Comparison of ENCODE assay signal across 23 cellular contexts in the genomic region with DNA sequence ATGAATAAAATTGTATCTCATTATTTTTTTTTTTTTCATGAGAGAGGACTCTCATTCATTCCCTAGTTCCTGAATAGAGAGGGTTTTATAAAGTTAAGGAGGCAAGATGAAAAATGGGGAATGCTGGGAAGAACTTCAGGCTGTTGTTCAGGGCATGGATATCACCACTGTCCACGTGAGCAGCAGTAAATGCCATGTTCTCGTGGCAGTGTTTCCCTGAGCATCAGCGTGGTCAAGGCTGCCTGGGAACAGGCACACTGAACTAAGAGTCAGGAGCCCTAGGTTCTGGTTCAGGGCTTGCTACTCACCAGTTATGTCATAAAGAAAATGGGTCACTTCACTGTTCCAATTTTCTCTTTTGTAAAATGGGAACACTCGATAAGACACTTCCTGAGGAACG.
"Had no signal": no experiment of that assay in that cellular context is flagged by ENCODE, and none has a peak within 500 bp of the region (broad histone marks: within the 10 kb centered on the region; RNA-seq: fewer than 3 reads in every experiment).

No MANE protein-coding gene starts in this region.

- H3K27ac Mint-ChIP-seq: progenitor cell of endocrine pancreas had no signal

- H3K9me3 Mint-ChIP-seq: effector memory CD8-positive, alpha-beta T cell; immature natural killer cell; natural killer cell; stimulated activated naive CD8-positive, alpha-beta T cell treated with anti-CD3 and anti-CD28 coated beads, Interleukin-15, amount 100 ng/mL, for 72 hours had no signal

- H3K9ac ChIP-seq: parathyroid adenoma had no signal

- H3K4me1 ChIP-seq: parathyroid adenoma, suprapubic skin, uterus had no signal

- H3K36me3 ChIP-seq: lower lobe of right lung, right lobe of liver, suprapubic skin, transverse colon, upper lobe of right lung, uterus had no signal

- H3K4me3 Mint-ChIP-seq: natural killer cell had no signal

- DNase-seq: cortex of kidney; effector memory CD8-positive, alpha-beta T cell; hypothalamus; immature natural killer cell; islet precursor cell; kidney glomerular epithelial cell; left colon; left ventricle myocardium superior; lower lobe of right lung; natural killer cell; occipital lobe; right lobe of liver; small intestine; stimulated activated CD4-positive, alpha-beta T cell treated with anti-CD3 and anti-CD28 coated beads, Interleukin-15, amount 100 ng/mL, for 24 hours; stimulated activated CD4-positive, alpha-beta T cell treated with anti-CD3 and anti-CD28 coated beads, Interleukin-2, amount 100 ng/mL, for 48 hours; stimulated activated naive CD4-positive, alpha-beta T cell; stimulated activated naive CD8-positive, alpha-beta T cell treated with anti-CD3 and anti-CD28 coated beads, Interleukin-15, amount 100 ng/mL, for 72 hours; transverse colon; upper lobe of right lung; uterus had no signal

- H3K4me3 ChIP-seq: lower lobe of right lung, right lobe of liver, suprapubic skin, transverse colon, upper lobe of right lung, uterus had no signal

- H2AFZ ChIP-seq: parathyroid adenoma had no signal

- H3K9me3 ChIP-seq: lower lobe of right lung, right lobe of liver, suprapubic skin, transverse colon, upper lobe of right lung, uterus had no signal

- H3K27me3 Mint-ChIP-seq: effector memory CD8-positive, alpha-beta T cell; progenitor cell of endocrine pancreas; stimulated activated naive CD8-positive, alpha-beta T cell treated with anti-CD3 and anti-CD28 coated beads, Interleukin-15, amount 100 ng/mL, for 72 hours had no signal

- H3K36me3 Mint-ChIP-seq: natural killer cell had no signal

- H3K27ac ChIP-seq: lower lobe of right lung, parathyroid adenoma, right lobe of liver, suprapubic skin, transverse colon, upper lobe of right lung, uterus had no signal

- H3K27me3 ChIP-seq: right lobe of liver, suprapubic skin, transverse colon, upper lobe of right lung, uterus had no signal

- ATAC-seq: left ventricle myocardium superior; lower lobe of right lung; stimulated activated naive CD8-positive, alpha-beta T cell treated with anti-CD3 and anti-CD28 coated beads, Interleukin-15, amount 100 ng/mL, for 72 hours; upper lobe of right lung had no signal

- H3K79me2 ChIP-seq: parathyroid adenoma had no signal
